9 cellular contexts compared by ENCODE assay signal in the genomic region with DNA sequence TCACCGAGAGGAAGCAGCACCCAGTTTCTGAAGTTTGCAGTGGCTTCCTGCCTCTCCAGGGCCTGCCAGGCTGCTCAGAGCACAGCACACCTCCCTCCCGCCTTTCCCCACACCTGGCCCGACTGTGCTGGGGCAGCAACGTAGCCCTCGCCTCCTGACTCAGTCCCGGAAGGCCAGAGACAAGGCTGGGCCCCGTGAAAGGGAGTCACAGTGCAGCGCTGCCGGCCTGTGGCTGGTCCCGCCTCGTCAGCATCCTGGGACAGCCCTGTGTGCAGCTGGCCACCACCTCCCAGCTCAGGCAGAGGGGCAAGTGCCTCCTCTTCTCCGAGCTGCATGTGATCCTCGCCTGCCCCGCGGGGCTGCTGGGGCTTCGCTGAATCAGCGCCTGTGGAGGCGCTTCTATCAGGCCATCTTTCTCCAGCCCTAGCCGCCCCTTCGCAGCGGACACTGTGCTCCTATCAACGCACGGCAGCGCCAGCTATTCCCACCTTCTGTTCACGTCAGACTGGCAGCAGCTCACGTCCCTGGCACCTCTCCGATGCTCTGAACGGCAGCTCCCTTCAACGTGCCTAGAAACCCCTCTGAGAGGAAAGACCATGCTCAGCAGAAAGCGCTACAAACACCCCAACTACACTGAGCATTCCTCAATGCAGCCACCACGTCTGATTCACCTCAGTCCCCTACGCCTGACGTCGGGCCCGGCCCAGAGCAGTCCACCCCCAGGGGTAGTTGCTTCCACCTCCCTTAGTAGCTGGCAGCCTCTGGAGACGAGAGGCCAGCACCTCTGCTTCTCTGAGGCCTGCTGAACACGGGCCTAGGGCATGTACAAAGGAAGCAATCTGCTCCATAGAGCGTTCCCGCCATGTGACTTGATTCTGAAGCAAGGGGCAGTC.
DNase-seq lines count a peak whose midpoint lies in the region; ATAC-seq and TF ChIP-seq lines count a peak whose summit lies in the region.
"Had no signal": no experiment of that assay in that cellular context is flagged by ENCODE, and none has a peak within 500 bp of the region (broad histone marks: within the 10 kb centered on the region; RNA-seq: fewer than 3 reads in every experiment).

No MANE protein-coding gene starts in this region.

- H3K4me3 Mint-ChIP-seq in T-cell, result no peak overlapping the region

- no peaks in the 10 kb centered on the region for H3K4me1 ChIP-seq in foreskin keratinocyte

- ATAC-seq in GM18502 (IDR thresholded peaks at IDR 0.05; ENCODE audit: poor library complexity, unreplicated experiment) (peak; percentile 69), T-cell (replicated peaks in 1 of 4) (peak; percentile 25 to 70 (median 67)), foreskin keratinocyte (peak; percentile 93), GM21717 (IDR thresholded peaks at IDR 0.05; ENCODE audit: unreplicated experiment) (no peak), GM18511 (IDR thresholded peaks at IDR 0.05; ENCODE audit: unreplicated experiment) (no peak)

- H3K27ac ChIP-seq in foreskin keratinocyte, result no peak overlapping the region

- DNase-seq in T-cell (peak in 10 of 34 experiments; percentile 3 to 25 (median 7)), foreskin keratinocyte (peak in 1 of 2 donors; percentile 33), pons (ENCODE audit: low spot score) (peak; percentile 46), NCI-H2107 (lab: John Stamatoyannopoulos, UW) (no peak), kidney tubule cell (ENCODE audit: low spot score) (no peak)
- DNase-seq: Kasumi-1 had no signal

- no peak for TF ChIP-seq CTCF in foreskin keratinocyte (conservative IDR thresholded peaks at IDR 0.05)

- H3K27me3 ChIP-seq in foreskin keratinocyte, result no peaks in the 10 kb centered on the region

- peak overlapping the region; percentile 85 to 90 for H3K27ac Mint-ChIP-seq in T-cell

- peaks cover 17 to 22% (median 21%) of the 10 kb centered on the region in 3 donors for H3K4me1 Mint-ChIP-seq in T-cell

- peaks cover 22% of the 10 kb centered on the region for H3K36me3 Mint-ChIP-seq in T-cell

- no peaks in the 10 kb centered on the region for H3K27me3 Mint-ChIP-seq in T-cell

- H3K9me3 Mint-ChIP-seq in T-cell, result no peaks in the 10 kb centered on the region

- POLR2A ChIA-PET in T-cell (lab: Charles Lee), result no interaction called here

- CTCF ChIA-PET in T-cell (lab: Charles Lee), result interaction anchor here in 1 of 2 donors (0.5 kb wide), 1 partner anchor 9 kb away, joined by 4 read pairs; no protein-coding TSS in a partner anchor

Comparison
In these comparisons a context has a peak if more than half of its experiments do, and no peak if none do; other contexts are left out.
1. ATAC-seq: peak in GM18502 (single experiment), T-cell (4 of 4) and foreskin keratinocyte (single experiment); none in GM21717 (single experiment) and GM18511 (single experiment).